In the genomic region with DNA sequence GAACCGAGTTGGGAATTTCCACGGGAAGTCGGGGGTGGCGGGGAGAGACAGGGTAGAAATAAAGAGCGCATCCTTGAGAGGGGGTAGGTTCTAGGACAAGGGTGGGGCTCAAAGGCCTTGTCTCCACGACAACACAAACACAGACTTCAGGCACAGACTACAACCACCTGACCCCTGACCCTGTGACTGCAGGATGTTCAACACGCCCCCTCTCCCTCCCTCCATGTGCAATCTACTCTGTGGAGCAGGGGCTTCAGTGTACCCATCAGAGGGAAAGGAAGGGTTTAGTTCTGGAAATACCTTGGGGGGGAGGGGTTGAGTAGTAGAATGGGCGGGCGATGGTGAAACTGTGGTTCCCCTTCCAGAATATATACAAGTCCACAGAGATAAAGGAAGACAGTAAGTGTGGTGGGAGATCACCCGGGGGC, we compare ENCODE assay signal across 8 cellular contexts. TPM values are rescaled to one million over a fixed set of nuclear protein-coding genes. Genes with fewer than 3 reads are reported as not detected.
DNase-seq lines count a peak whose midpoint lies in the region; ATAC-seq and TF ChIP-seq lines count a peak whose summit lies in the region.

No MANE protein-coding gene starts in this region.

- no peaks in the 10 kb centered on the region for H3K9me3 ChIP-seq in body of pancreas
- H3K9me3 ChIP-seq in iPS-18c (ENCODE audit: control insufficient read depth, insufficient read depth, low read length): no peaks in the 10 kb centered on the region
- H3K9me3 ChIP-seq in skeletal muscle satellite cell (replicated peaks; ENCODE audit: low read length): no peaks in the 10 kb centered on the region

- H3K27me3 ChIP-seq in body of pancreas (no peaks in the 10 kb centered on the region), skeletal muscle satellite cell (ENCODE audit: control insufficient read depth, insufficient read depth, low read length) (no peaks in the 10 kb centered on the region)

- H3K36me3 ChIP-seq in body of pancreas (replicated peaks in 1 of 2; ENCODE audit: insufficient read depth in 1 of 2, low read depth in 2 of 2) (peaks cover 4 to 7% of the 10 kb centered on the region in 2 donors), skeletal muscle satellite cell (ENCODE audit: insufficient read depth, low read length) (peaks cover 10% of the 10 kb centered on the region)

- no peaks in the 10 kb centered on the region for H3K27me3 Mint-ChIP-seq in T-helper 2 cell treated with Interferon-gamma antibody and Interleukin-4, amounts not matched to agents 5 μg/mL and 100 μg/mL, for 36 hours (ENCODE audit: low read depth)

- H3K4me3 Mint-ChIP-seq in T-helper 2 cell treated with Interferon-gamma antibody and Interleukin-4, amounts not matched to agents 5 μg/mL and 100 μg/mL, for 36 hours: peak overlapping the region; percentile 95

- H3K4me3 ChIP-seq in body of pancreas (peak overlapping the region in 1 of 2 donors; percentile 91), iPS-18c (ENCODE audit: insufficient read depth, low read depth, low read length) (peak overlapping the region; percentile 87), skeletal muscle satellite cell (ENCODE audit: low read length) (peak overlapping the region; percentile 100)

- H3K27ac Mint-ChIP-seq in T-helper 2 cell treated with Interferon-gamma antibody and Interleukin-4, amounts not matched to agents 5 μg/mL and 100 μg/mL, for 36 hours: peak overlapping the region; percentile 96

- H3K9me3 Mint-ChIP-seq in T-helper 2 cell treated with Interferon-gamma antibody and Interleukin-4, amounts not matched to agents 5 μg/mL and 100 μg/mL, for 36 hours: no peaks in the 10 kb centered on the region

- 6 to 8% methylated on average over 10 of the region's 10 CpGs for WGBS in body of pancreas, 2 donors

- H3K9ac ChIP-seq in skeletal muscle satellite cell (ENCODE audit: low read depth, low read length): peak overlapping the region; percentile 96

- no peak for TF ChIP-seq POLR2A in body of pancreas (IDR thresholded peaks at IDR 0.05)

- peaks cover 44% of the 10 kb centered on the region for H3K4me1 Mint-ChIP-seq in T-helper 2 cell treated with Interferon-gamma antibody and Interleukin-4, amounts not matched to agents 5 μg/mL and 100 μg/mL, for 36 hours (ENCODE audit: low read depth)

- peak overlapping the region; percentile 86 to 97 (median 96) for H3K27ac ChIP-seq in body of pancreas

- peak; percentile 3 for ATAC-seq in body of pancreas
- no peak for ATAC-seq in HG03571 (IDR thresholded peaks at IDR 0.05; ENCODE audit: unreplicated experiment)

- peak; percentile 74 for DNase-seq in ELF-1 (ENCODE audit: low read depth, low spot score)
- peak; percentile 94 for DNase-seq in M059J (ENCODE audit: low read depth)
- peak; percentile 74 for DNase-seq in T-helper 2 cell treated with Interferon-gamma antibody and Interleukin-4, amounts not matched to agents 5 μg/mL and 100 μg/mL, for 36 hours (ENCODE audit: low spot score)
- peak; percentile 54 to 76 (median 56) for DNase-seq in body of pancreas
- DNase-seq in midbrain (lab: John Stamatoyannopoulos, UW): no peak

- peaks cover 51% of the 10 kb centered on the region for H3K36me3 Mint-ChIP-seq in T-helper 2 cell treated with Interferon-gamma antibody and Interleukin-4, amounts not matched to agents 5 μg/mL and 100 μg/mL, for 36 hours (ENCODE audit: low read depth)

- intact Hi-C loops in body of pancreas (cut with DNase I): no loop called here

- H3K4me1 ChIP-seq in body of pancreas: peaks cover 49% of the 10 kb centered on the region
- H3K4me1 ChIP-seq in skeletal muscle satellite cell (ENCODE audit: control insufficient read depth, insufficient read depth, low read length): peaks cover 40% of the 10 kb centered on the region

- TF ChIP-seq CTCF in body of pancreas (IDR thresholded peaks at IDR 0.05): no peak

- peak overlapping the region; percentile 98 for H3K4me2 ChIP-seq in skeletal muscle satellite cell (ENCODE audit: low read length)

RNA-seq across cellular contexts. Expression of a gene that starts 0.7 kb away (rescaled TPM):
- 162 and 258 TPM in 2 replicates for total RNA-seq in M059J (2014; rRNA removed; shearing (Covaris generic))
- 100 to 1,000 TPM in 1 of 2 donors, 10 to 100 TPM in 1; 50.3 to 108 TPM for total RNA-seq in body of pancreas
- total RNA-seq in skeletal muscle satellite cell (2012; rRNA removed): 75.8 and 86.9 TPM in 2 replicates

RNA-seq across cellular contexts. Expression of a gene that starts 3.0 kb away (rescaled TPM):
- total RNA-seq in M059J (2014; rRNA removed; shearing (Covaris generic)): 13.8 and 18.0 TPM in 2 replicates
- total RNA-seq in body of pancreas: 10 to 100 TPM; 12.7 to 14.8 TPM
- 5.9 and 7.6 TPM in 2 replicates for total RNA-seq in skeletal muscle satellite cell (2012; rRNA removed)

RNA-seq across cellular contexts. Expression of a gene that starts 8.2 kb away (rescaled TPM):
- 95.5 and 107 TPM in 2 replicates for total RNA-seq in M059J (2014; rRNA removed; shearing (Covaris generic))
- 10 to 100 TPM; 20.0 to 28.0 TPM for total RNA-seq in body of pancreas
- total RNA-seq in skeletal muscle satellite cell (2012; rRNA removed): 46.5 and 52.2 TPM in 2 replicates

RNA-seq across cellular contexts. Expression of a gene that starts 15.8 kb away (rescaled TPM):
- 29.9 and 54.6 TPM in 2 replicates for total RNA-seq in M059J (2014; rRNA removed; shearing (Covaris generic))
- 10 to 100 TPM; 31.3 to 31.9 TPM for total RNA-seq in body of pancreas
- 13.2 and 17.0 TPM in 2 replicates for total RNA-seq in skeletal muscle satellite cell (2012; rRNA removed)

RNA-seq across cellular contexts. Expression of a gene that starts 25.1 kb away (rescaled TPM):
- 123 and 136 TPM in 2 replicates for total RNA-seq in M059J (2014; rRNA removed; shearing (Covaris generic))
- total RNA-seq in body of pancreas: 10 to 100 TPM; 10.2 to 19.7 TPM
- 43.2 and 46.1 TPM in 2 replicates for total RNA-seq in skeletal muscle satellite cell (2012; rRNA removed)
